ENCODE assay signal across 1 cellular context in the genomic region with DNA sequence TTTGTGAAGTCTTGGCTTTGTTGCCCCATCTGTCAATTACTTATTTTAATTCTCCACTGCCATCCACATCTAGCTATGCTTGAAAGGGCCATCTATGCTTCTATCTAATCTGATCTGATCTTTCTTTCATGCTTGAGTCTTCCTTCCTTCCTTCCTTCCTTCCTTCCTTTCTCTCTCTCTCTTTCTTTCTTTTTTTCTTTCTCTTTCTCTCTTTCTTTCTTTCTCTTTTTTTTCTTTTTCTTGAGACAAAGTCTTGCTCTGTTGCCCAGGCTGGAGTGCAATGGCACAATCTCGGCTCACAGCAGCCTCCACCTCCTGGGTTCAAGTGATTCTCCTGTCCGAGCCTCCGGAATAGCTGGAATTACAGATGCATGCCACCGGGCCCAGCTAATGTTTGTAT.
A peak's percentile ranks its signal among the peaks of the same experiment; 100 is the strongest.
TF ChIP-seq lines count a peak whose summit lies in the region.

No MANE protein-coding gene starts in this region.

TF ChIP-seq in HEK293, 187 proteins besides CTCF, POLR2A, EP300 and RAD21:
- peak; percentile 53 for TF ChIP-seq PRDM1 (tag by site-specific recombination; IDR thresholded peaks at IDR 0.05)
- TF ChIP-seq, protein P1, sequence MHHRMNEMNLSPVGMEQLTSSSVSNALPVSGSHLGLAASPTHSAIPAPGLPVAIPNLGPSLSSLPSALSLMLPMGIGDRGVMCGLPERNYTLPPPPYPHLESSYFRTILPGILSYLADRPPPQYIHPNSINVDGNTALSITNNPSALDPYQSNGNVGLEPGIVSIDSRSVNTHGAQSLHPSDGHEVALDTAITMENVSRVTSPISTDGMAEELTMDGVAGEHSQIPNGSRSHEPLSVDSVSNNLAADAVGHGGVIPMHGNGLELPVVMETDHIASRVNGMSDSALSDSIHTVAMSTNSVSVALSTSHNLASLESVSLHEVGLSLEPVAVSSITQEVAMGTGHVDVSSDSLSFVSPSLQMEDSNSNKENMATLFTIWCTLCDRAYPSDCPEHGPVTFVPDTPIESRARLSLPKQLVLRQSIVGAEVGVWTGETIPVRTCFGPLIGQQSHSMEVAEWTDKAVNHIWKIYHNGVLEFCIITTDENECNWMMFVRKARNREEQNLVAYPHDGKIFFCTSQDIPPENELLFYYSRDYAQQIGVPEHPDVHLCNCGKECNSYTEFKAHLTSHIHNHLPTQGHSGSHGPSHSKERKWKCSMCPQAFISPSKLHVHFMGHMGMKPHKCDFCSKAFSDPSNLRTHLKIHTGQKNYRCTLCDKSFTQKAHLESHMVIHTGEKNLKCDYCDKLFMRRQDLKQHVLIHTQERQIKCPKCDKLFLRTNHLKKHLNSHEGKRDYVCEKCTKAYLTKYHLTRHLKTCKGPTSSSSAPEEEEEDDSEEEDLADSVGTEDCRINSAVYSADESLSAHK (tag by site-specific recombination; IDR thresholded peaks at IDR 0.05), result no peak
- TF ChIP-seq ZNF366 (tag by site-specific recombination; conservative IDR thresholded peaks at IDR 0.05), result peak; percentile 88
